Comparison of ENCODE assay signal across 23 cellular contexts in the genomic region with DNA sequence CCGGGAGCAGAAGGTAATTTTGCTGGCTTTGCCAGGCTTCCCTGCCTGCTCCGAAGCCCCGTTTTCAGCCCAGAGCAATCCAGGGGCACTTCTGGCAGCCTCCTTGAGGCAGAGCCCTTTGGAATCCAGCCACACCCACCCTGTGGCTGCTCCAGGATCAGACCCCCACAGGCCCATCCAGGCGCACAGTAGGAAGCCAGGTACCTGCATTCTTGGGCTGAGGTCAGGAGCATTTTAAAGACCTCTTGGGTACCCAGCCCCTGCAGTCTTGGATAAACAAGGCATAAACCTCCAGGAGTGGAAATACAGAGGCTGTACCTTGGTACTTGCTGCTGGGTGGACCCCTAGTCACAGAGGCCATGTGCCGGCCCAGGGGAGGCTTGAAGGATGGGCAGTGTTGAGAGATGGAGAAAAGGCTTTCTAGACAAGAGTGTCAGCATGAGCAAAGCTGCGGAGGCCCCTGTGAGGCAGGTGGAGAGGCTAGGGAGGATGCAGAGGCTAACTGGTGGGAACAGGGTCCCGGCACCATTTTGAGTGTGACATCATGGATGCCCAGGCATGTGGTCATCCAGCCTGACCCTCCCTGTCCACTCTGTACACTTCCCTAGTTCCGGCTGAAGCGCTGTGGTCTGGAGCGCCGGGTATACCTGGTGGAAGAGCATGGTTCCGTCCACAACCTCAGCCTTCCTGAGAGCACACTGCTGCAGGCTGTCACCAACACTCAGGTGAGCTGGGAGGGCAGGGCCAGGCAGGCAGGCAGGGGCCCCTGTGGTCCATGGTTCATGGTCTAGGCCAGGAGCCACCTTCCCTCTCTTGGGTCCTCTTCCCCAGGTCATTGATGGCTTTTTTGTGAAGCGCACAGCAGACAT. TPM values are rescaled to one million over a fixed set of nuclear protein-coding genes. Genes with fewer than 3 reads are reported as not detected.
A peak's percentile ranks its signal among the peaks of the same experiment; 100 is the strongest.
DNase-seq lines count a peak whose midpoint lies in the region; ATAC-seq and TF ChIP-seq lines count a peak whose summit lies in the region.
"Had no signal": no experiment of that assay in that cellular context is flagged by ENCODE, and none has a peak within 500 bp of the region (broad histone marks: within the 10 kb centered on the region; RNA-seq: fewer than 3 reads in every experiment).

No MANE protein-coding gene starts in this region.

- H3K27me3 ChIP-seq in right cardiac atrium (ENCODE audit: control insufficient read depth, insufficient read depth) (no peaks in the 10 kb centered on the region), RWPE2 (ENCODE audit: insufficient read depth, poor library complexity, severe bottlenecking) (no peaks in the 10 kb centered on the region), lower lobe of right lung (ENCODE audit: low read depth) (no peaks in the 10 kb centered on the region), uterus (no peaks in the 10 kb centered on the region)
- H3K27me3 ChIP-seq: heart left ventricle had no signal

- 84% methylated on average over 13 of the region's 13 CpGs for WGBS in right cardiac atrium

- H3K27ac ChIP-seq in right cardiac atrium (ENCODE audit: low read length), result no peak overlapping the region
- H3K27ac ChIP-seq in RWPE2 (ENCODE audit: poor library complexity, severe bottlenecking), result no peak overlapping the region
- no peak overlapping the region for H3K27ac ChIP-seq in lower lobe of right lung
- no peak overlapping the region for H3K27ac ChIP-seq in uterus
- H3K27ac ChIP-seq: epithelial cell of prostate, KMS-11 had no signal

- H3K36me3 ChIP-seq in RWPE2 (ENCODE audit: low read depth) (peaks cover 69% of the 10 kb centered on the region), lower lobe of right lung (peaks cover 72% of the 10 kb centered on the region), uterus (no peaks in the 10 kb centered on the region)

- ATAC-seq in right cardiac atrium, result no peak
- ATAC-seq in Right ventricle myocardium superior (ENCODE audit: poor library complexity), result no peak
- ATAC-seq in RWPE2 (ENCODE audit: low read depth), result no peak
- no peak for ATAC-seq in lower lobe of right lung
- no peak for ATAC-seq in HG03442 (IDR thresholded peaks at IDR 0.05; ENCODE audit: unreplicated experiment)
- no peak for ATAC-seq in HG02642 (IDR thresholded peaks at IDR 0.05; ENCODE audit: poor library complexity, unreplicated experiment)
- ATAC-seq: heart left ventricle, PC-3 had no signal

- TF ChIP-seq POLR2A in uterus (IDR thresholded peaks at IDR 0.05), result no peak

- H3K4me1 ChIP-seq in right cardiac atrium (ENCODE audit: control insufficient read depth, insufficient read depth, low read length), result peaks cover 5% of the 10 kb centered on the region
- H3K4me1 ChIP-seq in RWPE2 (ENCODE audit: insufficient read depth, poor library complexity, severe bottlenecking), result no peaks in the 10 kb centered on the region
- peaks cover 30% of the 10 kb centered on the region for H3K4me1 ChIP-seq in lower lobe of right lung
- peaks cover 6 to 7% of the 10 kb centered on the region in 2 donors for H3K4me1 ChIP-seq in uterus

- H3K4me3 ChIP-seq in right cardiac atrium (ENCODE audit: low read length) (no peak overlapping the region), RWPE2 (ENCODE audit: severe bottlenecking) (no peak overlapping the region), lower lobe of right lung (no peak overlapping the region), uterus (no peak overlapping the region)
- H3K4me3 ChIP-seq: heart left ventricle had no signal

- intact Hi-C loops in right cardiac atrium (cut with DNase I) (no loop called here), Right ventricle myocardium superior (cut with DNase I) (no loop called here), lower lobe of right lung (cut with DNase I) (no loop called here), uterus (cut with DNase I; ENCODE audit: low total_unique reads) (no loop called here)

- DNase-seq in right cardiac atrium (peak; percentile 14 to 31 (median 19)), Right ventricle myocardium superior (no peak), RWPE2 (ENCODE audit: low spot score) (peak; percentile 47), lower lobe of right lung (peak; percentile 36), uterus (peak; percentile 15 to 19)
- DNase-seq in stimulated activated CD4-positive, alpha-beta T cell treated with anti-CD3 and anti-CD28 coated beads, Interleukin-12 subunit alpha, Interleukin-12 subunit beta, amount 100 ng/mL, for 4 hours, result no peak
- DNase-seq: cerebellar nuclear complex; GOT3; mesendoderm; NCI-H1436 treated with DMSO at 0.1 percent for 48 hours; occipital lobe; PC-3; stimulated activated CD4-positive, alpha-beta T cell treated with anti-CD3 and anti-CD28 coated beads, Interleukin-4, amount 100 ng/mL, for 1 hour; stimulated activated naive CD4-positive, alpha-beta T cell treated with Interleukin-2 at 50 U/mL for 16 hours; T-helper 1 cell had no signal

- TF ChIP-seq CTCF in RWPE2 (IDR thresholded peaks at IDR 0.05; ENCODE audit: poor library complexity, severe bottlenecking), result no peak
- TF ChIP-seq CTCF in lower lobe of right lung (IDR thresholded peaks at IDR 0.05), result no peak
- no peak for TF ChIP-seq CTCF in uterus (IDR thresholded peaks at IDR 0.05)

- no peaks in the 10 kb centered on the region for H3K9me3 ChIP-seq in right cardiac atrium (ENCODE audit: control insufficient read depth, low read length)
- H3K9me3 ChIP-seq in RWPE2 (ENCODE audit: severe bottlenecking), result no peaks in the 10 kb centered on the region
- no peaks in the 10 kb centered on the region for H3K9me3 ChIP-seq in lower lobe of right lung
- no peaks in the 10 kb centered on the region for H3K9me3 ChIP-seq in uterus
- H3K9me3 ChIP-seq: heart left ventricle had no signal

RNA-seq across cellular contexts. Expression of a gene that starts 3.9 kb away (rescaled TPM):
- total RNA-seq in right cardiac atrium (10 to 100 TPM; 33.3 to 39.5 (median 35.8) TPM), Right ventricle myocardium superior (30.7 TPM), lower lobe of right lung (52.8 TPM), uterus (100 to 1,000 TPM in 1 of 4 donors, 10 to 100 TPM in 3; 28.8 to 108 (median 75.0) TPM)
- polyA plus RNA-seq in right cardiac atrium, result 44.7 TPM

RNA-seq across cellular contexts. Expression of a gene that starts 6.1 kb away (rescaled TPM):
- total RNA-seq in right cardiac atrium (100 to 1,000 TPM; 285 to 470 (median 377) TPM), Right ventricle myocardium superior (288 TPM), lower lobe of right lung (647 TPM), uterus (100 to 1,000 TPM; 227 to 514 (median 399) TPM)
- 389 TPM for polyA plus RNA-seq in right cardiac atrium

RNA-seq across cellular contexts. Expression of a gene that starts 8.5 kb away (rescaled TPM):
- total RNA-seq in right cardiac atrium, result 100 to 1,000 TPM; 139 to 164 (median 142) TPM
- 128 TPM for polyA plus RNA-seq in right cardiac atrium
- 80.0 TPM for total RNA-seq in Right ventricle myocardium superior
- total RNA-seq in lower lobe of right lung, result 53.9 TPM
- total RNA-seq in uterus, result 100 to 1,000 TPM in 1 of 4 donors, 10 to 100 TPM in 3; 56.1 to 165 (median 87.3) TPM

RNA-seq across cellular contexts. Expression of a gene that starts 15.5 kb away (rescaled TPM):
- total RNA-seq in right cardiac atrium (1 to 10 TPM in 1 of 4 donors, under 1 TPM in 3; 0.45 to 1.7 (median 0.64) TPM), Right ventricle myocardium superior (0.73 TPM), lower lobe of right lung (20.6 TPM), uterus (1 to 10 TPM in 1 of 4 donors, under 1 TPM in 1, not detected in 2; 0.62 to 3.6 TPM)
- 0.79 TPM for polyA plus RNA-seq in right cardiac atrium
- total RNA-seq: myocyte, NCI-H460, occipital lobe, renal cortical epithelial cell had no signal

RNA-seq across cellular contexts. Expression of a gene that starts 24.1 kb away (rescaled TPM):
- 10 to 100 TPM; 39.7 to 46.6 (median 42.8) TPM for total RNA-seq in right cardiac atrium
- 37.8 TPM for polyA plus RNA-seq in right cardiac atrium
- total RNA-seq in Right ventricle myocardium superior, result 37.7 TPM
- total RNA-seq in lower lobe of right lung, result 44.0 TPM
- 100 to 1,000 TPM in 1 of 4 donors, 10 to 100 TPM in 3; 39.7 to 239 (median 52.2) TPM for total RNA-seq in uterus

Comparison
In these comparisons a context has a peak if more than half of its experiments do, and no peak if none do; other contexts are left out.
1. DNase-seq: peak in right cardiac atrium (3 of 3), RWPE2 (single experiment), lower lobe of right lung (single experiment) and uterus (2 of 2); none in Right ventricle myocardium superior (single experiment) and stimulated activated CD4-positive, alpha-beta T cell treated with anti-CD3 and anti-CD28 coated beads, Interleukin-12 subunit alpha, Interleukin-12 subunit beta, amount 100 ng/mL, for 4 hours (single experiment).